In genomic region chr2:107553045-107553444, GRCh38 we compare ENCODE assay signal across 1 cellular context.
TF ChIP-seq lines count a peak whose summit lies in the region.

No MANE protein-coding gene starts in this region.

TF ChIP-seq in GM23338, 12 proteins besides CTCF, POLR2A, EP300 and RAD21 (continued from another document):
- TF ChIP-seq ZNF462 (CRISPR knock-in tag; IDR thresholded peaks at IDR 0.05) (no peak), CREB1 (CRISPR knock-in tag; IDR thresholded peaks at IDR 0.05; ENCODE audit: low read depth) (no peak), EZH2phosphoT487 (IDR thresholded peaks at IDR 0.05; ENCODE audit: unreplicated experiment) (no peak), ZNF331 (CRISPR knock-in tag; IDR thresholded peaks at IDR 0.05; ENCODE audit: low read depth) (no peak), EZH2 (IDR thresholded peaks at IDR 0.05; ENCODE audit: low read depth, unreplicated experiment) (no peak)
TF ChIP-seq in GM23338: peak in this region for 0.
